ENCODE assay signal across 15 cellular contexts in genomic region chr12:47648056-47648579, GRCh38.
"Had no signal": no experiment of that assay in that cellular context is flagged by ENCODE, and none has a peak within 500 bp of the region (broad histone marks: within the 10 kb centered on the region; RNA-seq: fewer than 3 reads in every experiment).

No MANE protein-coding gene starts in this region.

- H3K27me3 Mint-ChIP-seq: naive thymus-derived CD4-positive, alpha-beta T cell; type B pancreatic cell had no signal

- DNase-seq: effector CD4-positive, alpha-beta T cell; heart right ventricle; hypothalamus; kidney glomerular epithelial cell; mesendoderm; naive thymus-derived CD4-positive, alpha-beta T cell; nephron progenitor cell; posterior cingulate gyrus; right cardiac atrium; stimulated activated CD4-positive, alpha-beta T cell treated with anti-CD3 and anti-CD28 coated beads, Interleukin-2, amount 100 ng/mL, for 48 hours; stimulated activated naive CD4-positive, alpha-beta T cell treated with Interleukin-2 at 50 U/mL for 16 hours had no signal

- H3K9me3 ChIP-seq: neutrophil had no signal

- ATAC-seq: esophagus mucosa; heart right ventricle; naive thymus-derived CD4-positive, alpha-beta T cell; right cardiac atrium had no signal

- H3K27me3 ChIP-seq: heart right ventricle, neutrophil had no signal

- H3K9me3 Mint-ChIP-seq: type B pancreatic cell had no signal

- H3K27ac ChIP-seq: heart right ventricle, neutrophil had no signal

- H3K4me3 ChIP-seq: heart right ventricle, smooth muscle cell had no signal

- H3K4me3 Mint-ChIP-seq: naive thymus-derived CD4-positive, alpha-beta T cell; nephron progenitor cell; type B pancreatic cell had no signal

- H3K27ac Mint-ChIP-seq: nephron progenitor cell, type B pancreatic cell had no signal

- H3K36me3 ChIP-seq: neutrophil had no signal
